ENCODE assay signal across 8 cellular contexts in genomic region chr1:2381741-2382620, GRCh38.
DNase-seq lines count a peak whose midpoint lies in the region.

No MANE protein-coding gene starts in this region.

- peak; percentile 25 for DNase-seq in NCI-H2227 (lab: John Stamatoyannopoulos, UW; ENCODE audit: unreplicated experiment)
- DNase-seq in NCI-H2227 treated with DMSO at 0.1 percent for 48 hours (lab: John Stamatoyannopoulos, UW): no peak
- peak; percentile 9 to 56 for DNase-seq in Kasumi-1 (lab: John Stamatoyannopoulos, UW)
- DNase-seq in activated CD4-positive, CD25-positive, alpha-beta regulatory T cell treated with anti-CD3 and anti-CD28 coated beads, Interleukin-2, amount 50 U/mL, for 72 hours: peak; percentile 79
- peak; percentile 66 for DNase-seq in central memory CD4-positive, alpha-beta T cell
- peak; percentile 88 for DNase-seq in left kidney (ENCODE audit: low read depth, low spot score)
- DNase-seq in stimulated activated CD4-positive, alpha-beta T cell treated with anti-CD3 and anti-CD28 coated beads, Interleukin-4, amount 100 ng/mL, for 1 hour: peak; percentile 80
- DNase-seq in NCI-H524 treated with DMSO at 0.1 percent for 48 hours (lab: John Stamatoyannopoulos, UW): no peak

Comparison
In these comparisons a context has a peak if more than half of its experiments do, and no peak if none do; other contexts are left out.
1. DNase-seq: peak in NCI-H2227 (single experiment), Kasumi-1 (2 of 2), activated CD4-positive, CD25-positive, alpha-beta regulatory T cell treated with anti-CD3 and anti-CD28 coated beads, Interleukin-2, amount 50 U/mL, for 72 hours (single experiment), central memory CD4-positive, alpha-beta T cell (single experiment), left kidney (single experiment) and stimulated activated CD4-positive, alpha-beta T cell treated with anti-CD3 and anti-CD28 coated beads, Interleukin-4, amount 100 ng/mL, for 1 hour (single experiment); none in NCI-H2227 treated with DMSO at 0.1 percent for 48 hours (single experiment) and NCI-H524 treated with DMSO at 0.1 percent for 48 hours (single experiment).